15 cellular contexts compared by ENCODE assay signal in the genomic region with DNA sequence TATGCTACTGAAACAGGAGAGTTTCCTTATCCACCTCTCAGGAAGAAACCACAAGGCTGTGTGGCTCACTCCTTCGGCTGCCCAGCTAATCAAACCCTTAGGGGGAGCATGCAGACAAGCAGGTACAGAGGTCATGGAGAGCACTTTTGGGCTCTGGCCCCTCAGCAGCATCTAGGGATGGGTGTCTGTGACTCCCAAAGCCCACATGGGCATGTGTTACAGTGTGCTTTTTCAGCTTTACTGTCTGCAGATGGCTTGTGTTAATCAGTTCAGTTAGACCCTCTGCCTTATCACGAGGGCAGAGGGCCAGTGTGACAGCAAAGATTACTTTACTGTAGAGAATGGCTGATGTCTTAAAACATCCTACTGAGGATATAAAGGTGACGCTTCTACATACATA.
"Had no signal": no experiment of that assay in that cellular context is flagged by ENCODE, and none has a peak within 500 bp of the region (broad histone marks: within the 10 kb centered on the region; RNA-seq: fewer than 3 reads in every experiment).

No MANE protein-coding gene starts in this region.

- ATAC-seq: activated naive CD4-positive, alpha-beta T cell treated with anti-CD3 and anti-CD28 coated beads, Interleukin-2, amount 50 U/mL, for 72 hours; effector memory CD8-positive, alpha-beta T cell; left colon; lower lobe of right lung; stimulated activated naive B cell treated with anti-CD40 and anti-IgM and Interleukin-4, amounts not matched to agents 10 μg/mL and 1 μg/mL and 100 μg/mL, for 72 hours had no signal

- H3K27me3 ChIP-seq: adrenal gland, cardiac muscle cell, thyroid gland had no signal

- H3K36me3 Mint-ChIP-seq: activated naive CD4-positive, alpha-beta T cell treated with anti-CD3 and anti-CD28 coated beads, Interleukin-2, amount 50 U/mL, for 72 hours; stimulated activated naive B cell treated with anti-CD40 and anti-IgM and Interleukin-4, amounts not matched to agents 10 μg/mL and 1 μg/mL and 100 μg/mL, for 72 hours had no signal

- H3K4me1 ChIP-seq: lower lobe of right lung, thyroid gland had no signal

- H3K36me3 ChIP-seq: adrenal gland, cardiac muscle cell, lower lobe of right lung, thyroid gland had no signal

- H3K4me3 ChIP-seq: adrenal gland, cardiac muscle cell, lower lobe of right lung, thyroid gland had no signal

- H3K27ac Mint-ChIP-seq: activated naive CD4-positive, alpha-beta T cell treated with anti-CD3 and anti-CD28 coated beads, Interleukin-2, amount 50 U/mL, for 72 hours; effector memory CD8-positive, alpha-beta T cell; nephron; stimulated activated naive B cell treated with anti-CD40 and anti-IgM and Interleukin-4, amounts not matched to agents 10 μg/mL and 1 μg/mL and 100 μg/mL, for 72 hours; T-helper 2 cell treated with Interferon-gamma antibody and Interleukin-4, amounts not matched to agents 5 μg/mL and 100 μg/mL, for 36 hours had no signal

- H3K27me3 Mint-ChIP-seq: effector memory CD8-positive, alpha-beta T cell; stimulated activated naive B cell treated with anti-CD40 and anti-IgM and Interleukin-4, amounts not matched to agents 10 μg/mL and 1 μg/mL and 100 μg/mL, for 72 hours had no signal

- H3K9me3 Mint-ChIP-seq: activated naive CD4-positive, alpha-beta T cell treated with anti-CD3 and anti-CD28 coated beads, Interleukin-2, amount 50 U/mL, for 72 hours; nephron; T-helper 2 cell treated with Interferon-gamma antibody and Interleukin-4, amounts not matched to agents 5 μg/mL and 100 μg/mL, for 36 hours had no signal

- H3K9me3 ChIP-seq: adrenal gland, lower lobe of right lung, thyroid gland had no signal

- H3K4me3 Mint-ChIP-seq: effector memory CD8-positive, alpha-beta T cell; nephron; stimulated activated naive B cell treated with anti-CD40 and anti-IgM and Interleukin-4, amounts not matched to agents 10 μg/mL and 1 μg/mL and 100 μg/mL, for 72 hours; T-helper 2 cell treated with Interferon-gamma antibody and Interleukin-4, amounts not matched to agents 5 μg/mL and 100 μg/mL, for 36 hours had no signal

- DNase-seq: activated CD4-positive, alpha-beta T cell treated with anti-CD3 and anti-CD28 coated beads, Interleukin-2, amount 50 U/mL, for 4 hours; activated gamma-delta T cell; adrenal gland; effector memory CD8-positive, alpha-beta T cell; foreskin fibroblast; left colon; lower lobe of right lung; midbrain; retina; stimulated activated naive B cell treated with anti-CD40 and anti-IgM and Interleukin-4, amounts not matched to agents 10 μg/mL and 1 μg/mL and 100 μg/mL, for 72 hours; thyroid gland had no signal

- H3K4me1 Mint-ChIP-seq: nephron; stimulated activated naive B cell treated with anti-CD40 and anti-IgM and Interleukin-4, amounts not matched to agents 10 μg/mL and 1 μg/mL and 100 μg/mL, for 72 hours had no signal

- H3K27ac ChIP-seq: adrenal gland, cardiac muscle cell, lower lobe of right lung, thyroid gland had no signal
